ENCODE assay signal across 8 cellular contexts in the genomic region with DNA sequence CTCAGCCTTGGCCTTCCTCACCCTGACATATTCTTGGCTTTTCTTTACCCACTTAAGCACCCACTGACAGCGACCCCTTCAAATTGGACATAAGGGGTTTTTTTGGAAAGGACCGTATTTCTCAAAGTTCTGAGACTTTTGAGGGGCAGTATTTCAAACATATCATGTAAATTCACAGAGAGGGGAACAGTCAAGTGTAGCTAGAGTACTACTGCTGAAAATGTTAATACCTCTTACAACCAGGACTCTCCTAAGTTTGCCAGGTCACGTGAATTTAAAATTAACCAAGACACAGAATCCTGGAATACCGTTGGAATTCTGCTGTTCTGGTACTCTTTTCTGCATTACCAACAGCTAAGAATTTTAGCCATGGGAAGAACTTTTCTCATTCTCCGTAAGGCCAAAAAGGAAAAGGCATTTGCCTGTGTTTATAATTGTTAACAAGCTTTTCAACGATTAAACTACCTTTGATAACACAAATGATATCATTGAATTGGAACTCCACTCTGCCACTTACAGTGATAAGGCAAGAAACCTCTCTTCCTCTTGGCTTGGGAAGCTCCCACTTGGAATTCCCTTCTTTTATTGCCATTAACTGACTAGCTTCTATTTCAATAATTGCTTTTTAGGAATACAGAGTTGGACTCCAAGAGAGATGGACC. TPM values are rescaled to one million over a fixed set of nuclear protein-coding genes. Genes with fewer than 3 reads are reported as not detected.
DNase-seq lines count a peak whose midpoint lies in the region; ATAC-seq and TF ChIP-seq lines count a peak whose summit lies in the region.

No MANE protein-coding gene starts in this region.

- peak overlapping the region; percentile 98 for H3K27ac Mint-ChIP-seq in T-helper 1 cell treated with Interleukin-12 subunit alpha and Interleukin-12 subunit beta and Interleukin-4 antibody, amounts not matched to agents 30 μg/mL and 1 μg/mL, for 36 hours
- peak overlapping the region; percentile 90 for H3K27ac Mint-ChIP-seq in activated CD8-positive, alpha-beta T cell treated with anti-CD3 and anti-CD28 coated beads for 36 hours

- CTCF ChIA-PET in activated CD8-positive, alpha-beta T cell treated with anti-CD3 and anti-CD28 coated beads for 36 hours (lab: Charles Lee): no interaction called here

- DNase-seq in T-helper 1 cell (no peak), substantia nigra (lab: John Stamatoyannopoulos, UW) (no peak), islet precursor cell (no peak)
- DNase-seq in activated CD8-positive, alpha-beta T cell treated with anti-CD3 and anti-CD28 coated beads for 36 hours: no peak

- no peak for TF ChIP-seq CTCF in activated CD8-positive, alpha-beta T cell treated with anti-CD3 and anti-CD28 coated beads for 36 hours (IDR thresholded peaks at IDR 0.05)

- H3K27me3 Mint-ChIP-seq in T-helper 1 cell treated with Interleukin-12 subunit alpha and Interleukin-12 subunit beta and Interleukin-4 antibody, amounts not matched to agents 30 μg/mL and 1 μg/mL, for 36 hours (ENCODE audit: low read depth): no peaks in the 10 kb centered on the region
- H3K27me3 Mint-ChIP-seq in activated CD8-positive, alpha-beta T cell treated with anti-CD3 and anti-CD28 coated beads for 36 hours: peaks cover 1% of the 10 kb centered on the region

- peaks cover 32% of the 10 kb centered on the region for H3K4me1 Mint-ChIP-seq in T-helper 1 cell treated with Interleukin-12 subunit alpha and Interleukin-12 subunit beta and Interleukin-4 antibody, amounts not matched to agents 30 μg/mL and 1 μg/mL, for 36 hours (ENCODE audit: low read depth)
- peaks cover 38% of the 10 kb centered on the region for H3K4me1 Mint-ChIP-seq in activated CD8-positive, alpha-beta T cell treated with anti-CD3 and anti-CD28 coated beads for 36 hours (ENCODE audit: low read depth)

- no peaks in the 10 kb centered on the region for H3K27me3 ChIP-seq in iPS-18a (ENCODE audit: control insufficient read depth, insufficient read depth, low read length)

- H3K9me3 Mint-ChIP-seq in T-helper 1 cell treated with Interleukin-12 subunit alpha and Interleukin-12 subunit beta and Interleukin-4 antibody, amounts not matched to agents 30 μg/mL and 1 μg/mL, for 36 hours: peaks cover 7% of the 10 kb centered on the region
- H3K9me3 Mint-ChIP-seq in activated CD8-positive, alpha-beta T cell treated with anti-CD3 and anti-CD28 coated beads for 36 hours: peaks cover 5% of the 10 kb centered on the region

- peaks cover 7% of the 10 kb centered on the region for H3K4me1 ChIP-seq in iPS-18a (ENCODE audit: control insufficient read depth, low read depth, low read length)

- H3K27ac ChIP-seq in iPS-18a (ENCODE audit: low read length): no peak overlapping the region
- H3K27ac ChIP-seq in substantia nigra (ENCODE audit: low read depth, low read length, poor library complexity, severe bottlenecking): peak overlapping the region; percentile 94

- intact Hi-C loops in activated CD8-positive, alpha-beta T cell treated with anti-CD3 and anti-CD28 coated beads for 36 hours (cut with micrococcal nuclease): no loop called here

- no peak for ATAC-seq in activated CD8-positive, alpha-beta T cell treated with anti-CD3 and anti-CD28 coated beads for 36 hours
- ATAC-seq in GM21786 (IDR thresholded peaks at IDR 0.05; ENCODE audit: unreplicated experiment) (no peak), HG03521 (IDR thresholded peaks at IDR 0.05; ENCODE audit: unreplicated experiment) (no peak)

- no peaks in the 10 kb centered on the region for H3K9me3 ChIP-seq in iPS-18a (ENCODE audit: control insufficient read depth, low read depth, low read length)

- H3K4me3 ChIP-seq in iPS-18a (ENCODE audit: low read length): peak overlapping the region; percentile 76

- POLR2A ChIA-PET in activated CD8-positive, alpha-beta T cell treated with anti-CD3 and anti-CD28 coated beads for 36 hours (lab: Charles Lee): interaction anchor here (0.8 to 2.2 kb wide), 2 partner anchors 10 to 17 kb away, joined by 3 to 9 read pairs; no protein-coding TSS in a partner anchor

- peaks cover 27% of the 10 kb centered on the region for H3K36me3 Mint-ChIP-seq in T-helper 1 cell treated with Interleukin-12 subunit alpha and Interleukin-12 subunit beta and Interleukin-4 antibody, amounts not matched to agents 30 μg/mL and 1 μg/mL, for 36 hours (ENCODE audit: low read depth)
- peaks cover 39% of the 10 kb centered on the region for H3K36me3 Mint-ChIP-seq in activated CD8-positive, alpha-beta T cell treated with anti-CD3 and anti-CD28 coated beads for 36 hours (ENCODE audit: low read depth)

- no peaks in the 10 kb centered on the region for H3K36me3 ChIP-seq in iPS-18a (ENCODE audit: control insufficient read depth, low read depth, low read length)

- H3K9ac ChIP-seq in iPS-18a (ENCODE audit: low read length): peak overlapping the region; percentile 85

- peak overlapping the region; percentile 83 for H3K4me3 Mint-ChIP-seq in T-helper 1 cell treated with Interleukin-12 subunit alpha and Interleukin-12 subunit beta and Interleukin-4 antibody, amounts not matched to agents 30 μg/mL and 1 μg/mL, for 36 hours
- peak overlapping the region; percentile 90 for H3K4me3 Mint-ChIP-seq in activated CD8-positive, alpha-beta T cell treated with anti-CD3 and anti-CD28 coated beads for 36 hours

RNA-seq across cellular contexts. Expression of a gene that starts 0.6 kb away (rescaled TPM):
- total RNA-seq in activated CD8-positive, alpha-beta T cell treated with anti-CD3 and anti-CD28 coated beads for 36 hours: 100 to 1,000 TPM; 108 to 114 TPM
